ENCODE assay signal across 2 cellular contexts in genomic region chr22:49897015-49897684, GRCh38.
TF ChIP-seq lines count a peak whose summit lies in the region.

No MANE protein-coding gene starts in this region.

TF ChIP-seq in HEK293, 187 proteins besides CTCF, POLR2A, EP300 and RAD21:
- TF ChIP-seq FEZF1 (tag by site-specific recombination; IDR thresholded peaks at IDR 0.05), result no peak
- 0 out of 2 replicates have a peak, but pooled peaks have one; percentile 32 for TF ChIP-seq ZNF677 (tag by site-specific recombination; IDR thresholded peaks at IDR 0.05)
- TF ChIP-seq ZNF362 (tag by site-specific recombination; IDR thresholded peaks at IDR 0.05), result no peak
- no peak for TF ChIP-seq ZNF791 (tag by site-specific recombination; IDR thresholded peaks at IDR 0.05)
- TF ChIP-seq ZNF112 (tag by site-specific recombination; IDR thresholded peaks at IDR 0.05), result no peak
- TF ChIP-seq TRIM28 (IDR thresholded peaks at IDR 0.05; ENCODE audit: borderline replicate concordance, low read length), result peak; percentile 20; the same call in 1 of the 2 replicates

TF ChIP-seq in H1, 55 proteins besides CTCF, POLR2A, EP300 and RAD21:
- TF ChIP-seq SIRT6 (IDR thresholded peaks at IDR 0.05; ENCODE audit: low read length) (no peak), POLR2AphosphoS5 (IDR thresholded peaks at IDR 0.05; ENCODE audit: low read depth, low read length) (0 out of 2 replicates have a peak, but pooled peaks have one; percentile 21), KDM4A (IDR thresholded peaks at IDR 0.05; ENCODE audit: low read depth, low read length, severe bottlenecking) (no peak), TBP (IDR thresholded peaks at IDR 0.05; ENCODE audit: low read depth, low read length) (no peak), BRCA1 (IDR thresholded peaks at IDR 0.05; ENCODE audit: low read depth, low read length) (no peak), TAF7 (optimal IDR thresholded peaks at IDR 0.05; ENCODE audit: borderline replicate concordance, low read depth, low read length) (no peak)
